Comparison of ENCODE assay signal across 14 cellular contexts in genomic region chr14:61328629-61329262, GRCh38. TPM values are rescaled to one million over a fixed set of nuclear protein-coding genes. Genes with fewer than 3 reads are reported as not detected.
DNase-seq lines count a peak whose midpoint lies in the region; ATAC-seq and TF ChIP-seq lines count a peak whose summit lies in the region.
"Had no signal": no experiment of that assay in that cellular context is flagged by ENCODE, and none has a peak within 500 bp of the region (broad histone marks: within the 10 kb centered on the region; RNA-seq: fewer than 3 reads in every experiment).

No MANE protein-coding gene starts in this region.

- no peaks in the 10 kb centered on the region for H4K20me1 ChIP-seq in GM23338 (replicated peaks; ENCODE audit: insufficient read depth)

- no peak overlapping the region for H3K4me2 ChIP-seq in GM23338
- H3K4me2 ChIP-seq: neural progenitor cell had no signal

- TF ChIP-seq EP300 in stomach (IDR thresholded peaks at IDR 0.05) = no peak

- no peaks in the 10 kb centered on the region for H3K27me3 ChIP-seq in effector memory CD4-positive, alpha-beta T cell (replicated peaks; ENCODE audit: control insufficient read depth, insufficient read depth, low read length, poor library complexity, severe bottlenecking)
- H3K27me3 ChIP-seq in stomach (no peaks in the 10 kb centered on the region), GM23338 (ENCODE audit: insufficient read depth) (peaks cover 7% of the 10 kb centered on the region)

- H3K27ac ChIP-seq in KOPT-K1 (ENCODE audit: low read depth, low read length, poor library complexity, severe bottlenecking) (peak overlapping the region; percentile 48), stomach (peak overlapping the region in 4 of 5 donors; percentile 45 to 87 (median 57)), GM23338 (ENCODE audit: low read depth) (no peak overlapping the region)
- H3K27ac ChIP-seq in effector memory CD4-positive, alpha-beta T cell (ENCODE audit: insufficient read depth, low read length, poor library complexity, severe bottlenecking) = peak overlapping the region; percentile 90
- H3K27ac ChIP-seq: neural progenitor cell had no signal

- TF ChIP-seq POLR2A in stomach (IDR thresholded peaks at IDR 0.05) = no peak

- peak overlapping the region; percentile 24 for H3K4me3 ChIP-seq in effector memory CD4-positive, alpha-beta T cell (ENCODE audit: insufficient read depth, low read depth, low read length, poor library complexity, severe bottlenecking)
- no peak overlapping the region for H3K4me3 ChIP-seq in stomach
- H3K4me3 ChIP-seq in GM23338 = no peak overlapping the region
- H3K4me3 ChIP-seq: coronary artery, neural progenitor cell had no signal

- peaks cover 34% of the 10 kb centered on the region for H3K36me3 Mint-ChIP-seq in activated T-cell treated with anti-CD3 and anti-CD28 coated beads, Interleukin-2, amount 50 U/mL, for 4 hours (ENCODE audit: insufficient read depth)
- peaks cover 5% of the 10 kb centered on the region; the same call in 2 of the 3 replicates for H3K36me3 Mint-ChIP-seq in GM23338 (ENCODE audit: low read depth)
- H3K36me3 Mint-ChIP-seq: neural progenitor cell had no signal

- H2AFZ ChIP-seq in GM23338 = no peak overlapping the region
- H2AFZ ChIP-seq: neural progenitor cell had no signal

- H3K9me3 ChIP-seq in KOPT-K1 (ENCODE audit: insufficient read depth, low read length, poor library complexity, severe bottlenecking) (peaks cover 10% of the 10 kb centered on the region), stomach (no peaks in the 10 kb centered on the region)
- no peaks in the 10 kb centered on the region for H3K9me3 ChIP-seq in effector memory CD4-positive, alpha-beta T cell (ENCODE audit: control insufficient read depth, low read length)

- no peak for TF ChIP-seq CTCF in stomach (IDR thresholded peaks at IDR 0.05)
- TF ChIP-seq CTCF in GM23338 (conservative IDR thresholded peaks at IDR 0.05; ENCODE audit: low read depth in 2 of 2) = no peak

- H3K27ac Mint-ChIP-seq in GM23338 = no peak overlapping the region
- H3K27ac Mint-ChIP-seq: neural progenitor cell had no signal

- H3K9me3 Mint-ChIP-seq in activated T-cell treated with anti-CD3 and anti-CD28 coated beads, Interleukin-2, amount 50 U/mL, for 4 hours = no peaks in the 10 kb centered on the region
- H3K9me3 Mint-ChIP-seq in GM23338 = peaks cover 9% of the 10 kb centered on the region

- WGBS in stomach, 5 donors = 85 to 95% (median 89%) methylated on average over 4 of the region's 4 CpGs

- no peaks in the 10 kb centered on the region for H3F3A ChIP-seq in GM23338 (replicated peaks; ENCODE audit: low read depth)

- H3K4me1 ChIP-seq in effector memory CD4-positive, alpha-beta T cell (ENCODE audit: control insufficient read depth, insufficient read depth, low read length, poor library complexity, severe bottlenecking) = peaks cover 51% of the 10 kb centered on the region
- H3K4me1 ChIP-seq in stomach (no peaks in the 10 kb centered on the region), GM23338 (ENCODE audit: insufficient read depth) (no peaks in the 10 kb centered on the region)

- DNase-seq in activated T-cell treated with anti-CD3 and anti-CD28 coated beads, Interleukin-2, amount 50 U/mL, for 4 hours = no peak
- no peak for DNase-seq in activated T-cell treated with anti-CD3 and anti-CD28 coated beads for 4 hours
- no peak for DNase-seq in effector memory CD4-positive, alpha-beta T cell
- DNase-seq in stomach = no peak
- no peak for DNase-seq in GM23338 (ENCODE audit: low spot score)
- DNase-seq: DMS79 treated with DMSO at 0.1 percent for 48 hours, hippocampal formation, NCI-H1930, NCI-H526 treated with DMSO at 0.1 percent for 48 hours had no signal

- peak in 1 of 2 donors; percentile 33 for ATAC-seq in activated T-cell treated with anti-CD3 and anti-CD28 coated beads, Interleukin-2, amount 50 U/mL, for 4 hours
- ATAC-seq in GM21825 (IDR thresholded peaks at IDR 0.05; ENCODE audit: unreplicated experiment) = no peak
- no peak for ATAC-seq in HG03565 (IDR thresholded peaks at IDR 0.05; ENCODE audit: unreplicated experiment)
- ATAC-seq in GM23338 = no peak

- intact Hi-C loops in stomach (cut with DNase I; ENCODE audit: low total_unique reads) = no loop called here

- H3K27me3 Mint-ChIP-seq in activated T-cell treated with anti-CD3 and anti-CD28 coated beads, Interleukin-2, amount 50 U/mL, for 4 hours (ENCODE audit: low read depth) = no peaks in the 10 kb centered on the region
- peaks cover 2% of the 10 kb centered on the region for H3K27me3 Mint-ChIP-seq in GM23338 (ENCODE audit: insufficient read depth, low read depth, poor library complexity)

- peak overlapping the region; percentile 93 for H3K4me3 Mint-ChIP-seq in activated T-cell treated with anti-CD3 and anti-CD28 coated beads, Interleukin-2, amount 50 U/mL, for 4 hours
- no peak overlapping the region for H3K4me3 Mint-ChIP-seq in GM23338
- H3K4me3 Mint-ChIP-seq: neural progenitor cell had no signal

- H3K4me1 Mint-ChIP-seq in activated T-cell treated with anti-CD3 and anti-CD28 coated beads, Interleukin-2, amount 50 U/mL, for 4 hours (ENCODE audit: low read depth) = peaks cover 83% of the 10 kb centered on the region
- H3K4me1 Mint-ChIP-seq in GM23338 = peaks cover 6% of the 10 kb centered on the region
- H3K4me1 Mint-ChIP-seq: neural progenitor cell had no signal

- H3K9me2 ChIP-seq in GM23338 (ENCODE audit: insufficient read depth) = no peaks in the 10 kb centered on the region

- H3K36me3 ChIP-seq in KOPT-K1 (ENCODE audit: insufficient read depth, low read length) = peaks cover 55% of the 10 kb centered on the region
- no peaks in the 10 kb centered on the region for H3K36me3 ChIP-seq in effector memory CD4-positive, alpha-beta T cell (ENCODE audit: control insufficient read depth, insufficient read depth, low read length)
- H3K36me3 ChIP-seq in stomach = no peaks in the 10 kb centered on the region
- no peaks in the 10 kb centered on the region for H3K36me3 ChIP-seq in GM23338 (ENCODE audit: insufficient read depth)
- H3K36me3 ChIP-seq: neural progenitor cell had no signal

- H3K79me2 ChIP-seq in GM23338 (replicated peaks; ENCODE audit: insufficient read depth) = no peaks in the 10 kb centered on the region

TF ChIP-seq in GM23338, 12 proteins besides CTCF, POLR2A, EP300 and RAD21 (continues in another document):
- TF ChIP-seq ZNF114 (CRISPR knock-in tag; IDR thresholded peaks at IDR 0.05) (no peak), STAT1 (IDR thresholded peaks at IDR 0.05; ENCODE audit: unreplicated experiment) (no peak)

RNA-seq across cellular contexts. Expression of gene PRKCH, which starts 7.4 kb away (rescaled TPM):
- total RNA-seq in activated T-cell treated with anti-CD3 and anti-CD28 coated beads, Interleukin-2, amount 50 U/mL, for 4 hours = 100 to 1,000 TPM; 109 to 141 (median 134) TPM
- 10 to 100 TPM in 4 of 5 donors, 1 to 10 TPM in 1; 6.1 to 84.0 (median 46.3) TPM for total RNA-seq in stomach
- polyA plus RNA-seq in stomach (1 to 10 TPM; 5.5 to 7.5 (median 6.1) TPM), GM23338 (2016; fragmentation: Nextera tagmentation; extraction: Ambion mirVana) (5.3 and 5.4 TPM in 2 replicates)
- 10.0 and 10.1 TPM in 2 replicates for total RNA-seq in GM23338 (2014; rRNA removed; shearing (Covaris generic))

RNA-seq across cellular contexts. Expression of gene TMEM30B, which starts 47.6 kb away (rescaled TPM):
- 1 to 10 TPM; 1.1 to 1.5 (median 1.3) TPM for total RNA-seq in activated T-cell treated with anti-CD3 and anti-CD28 coated beads, Interleukin-2, amount 50 U/mL, for 4 hours
- total RNA-seq in stomach = 10 to 100 TPM; 15.8 to 52.2 (median 22.0) TPM
- polyA plus RNA-seq in stomach (10 to 100 TPM; 11.2 to 14.6 (median 12.5) TPM), GM23338 (2016; fragmentation: Nextera tagmentation; extraction: Ambion mirVana) (7.2 and 7.4 TPM in 2 replicates)
- 12.8 and 22.9 TPM in 2 replicates for total RNA-seq in GM23338 (2014; rRNA removed; shearing (Covaris generic))
